In genomic region chr14:51846631-51847488, GRCh38 we compare ENCODE assay signal across 8 cellular contexts. TPM values are rescaled to one million over a fixed set of nuclear protein-coding genes. Genes with fewer than 3 reads are reported as not detected.
DNase-seq lines count a peak whose midpoint lies in the region; ATAC-seq and TF ChIP-seq lines count a peak whose summit lies in the region.

No MANE protein-coding gene starts in this region.

- BruUV-seq in A673 (replicated peaks; lab: Mats Ljungman, UMichigan), result no TSS peak

- H3K36me3 Mint-ChIP-seq in activated T-helper 1 cell treated with anti-CD3 and anti-CD28 coated beads, Interleukin-12 subunit alpha, Interleukin-12 subunit beta, Interleukin-2, Interleukin-4 antibody, amounts not matched to agents 30 ng/mL and 10 ng/mL and 1 ng/mL, durations not matched to agents 14 hours and 24 hours and 36 hours (ENCODE audit: low read depth), result peaks cover 24% of the 10 kb centered on the region

- 57% methylated on average over 6 of the region's 16 CpGs for whole genome bisulfite sequencing in gastroesophageal sphincter (ENCODE audit: low coverage in 1 of 2), 2 donors

- no peak for TF ChIP-seq CTCF in A673 (conservative IDR thresholded peaks at IDR 0.05; ENCODE audit: low read depth, low read length)
- no peak for TF ChIP-seq CTCF in gastroesophageal sphincter (IDR thresholded peaks at IDR 0.05)
- no peak for TF ChIP-seq CTCF in omental fat pad (IDR thresholded peaks at IDR 0.05)

- peak; percentile 36 for DNase-seq in A673 (ENCODE audit: low spot score)
- peak; percentile 98 to 99 for DNase-seq in NOMO-1 (lab: John Stamatoyannopoulos, UW; ENCODE audit: unreplicated experiment in 2 of 2)
- DNase-seq in activated T-helper 1 cell treated with anti-CD3 and anti-CD28 coated beads, Interleukin-12 subunit alpha, Interleukin-12 subunit beta, Interleukin-2, Interleukin-4 antibody, amounts not matched to agents 30 ng/mL and 10 ng/mL and 1 ng/mL, durations not matched to agents 14 hours and 24 hours and 36 hours (ENCODE audit: low spot score), result peak; percentile 86
- DNase-seq in omental fat pad (ENCODE audit: low spot score), result no peak

- peak; percentile 79 for ATAC-seq in GM19023 (IDR thresholded peaks at IDR 0.05; ENCODE audit: unreplicated experiment)
- ATAC-seq in HG03280 (IDR thresholded peaks at IDR 0.05; ENCODE audit: unreplicated experiment), result peak; percentile 74
- ATAC-seq in gastroesophageal sphincter, result peak; percentile 72
- peak; percentile 38 for ATAC-seq in omental fat pad (ENCODE audit: low FRiP score)

- POLR2A ChIA-PET in A673 (lab: Charles Lee; ENCODE audit: low non-redundant PET), result no interaction called here

- peak overlapping the region; percentile 85 for H3K4me3 Mint-ChIP-seq in activated T-helper 1 cell treated with anti-CD3 and anti-CD28 coated beads, Interleukin-12 subunit alpha, Interleukin-12 subunit beta, Interleukin-2, Interleukin-4 antibody, amounts not matched to agents 30 ng/mL and 10 ng/mL and 1 ng/mL, durations not matched to agents 14 hours and 24 hours and 36 hours

- H3K36me3 ChIP-seq in A673 (ENCODE audit: insufficient read depth, low read length, poor library complexity, severe bottlenecking) (no peaks in the 10 kb centered on the region), gastroesophageal sphincter (no peaks in the 10 kb centered on the region)

- H3K27me3 ChIP-seq in A673 (replicated peaks; ENCODE audit: insufficient read depth, low read depth, low read length, poor library complexity) (no peaks in the 10 kb centered on the region), gastroesophageal sphincter (no peaks in the 10 kb centered on the region)

- H3K4me1 ChIP-seq in A673 (ENCODE audit: insufficient read depth, low read length, poor library complexity, severe bottlenecking), result peaks cover 7% of the 10 kb centered on the region
- H3K4me1 ChIP-seq in gastroesophageal sphincter, result peaks cover 0 to 10% (median 0%) of the 10 kb centered on the region in 3 donors

- no peak for TF ChIP-seq POLR2A in gastroesophageal sphincter (IDR thresholded peaks at IDR 0.05)

- H3K9me3 ChIP-seq in A673 (ENCODE audit: low read depth, low read length, poor library complexity, severe bottlenecking), result no peaks in the 10 kb centered on the region
- H3K9me3 ChIP-seq in gastroesophageal sphincter, result no peaks in the 10 kb centered on the region

- peaks cover 60% of the 10 kb centered on the region for H3K4me1 Mint-ChIP-seq in activated T-helper 1 cell treated with anti-CD3 and anti-CD28 coated beads, Interleukin-12 subunit alpha, Interleukin-12 subunit beta, Interleukin-2, Interleukin-4 antibody, amounts not matched to agents 30 ng/mL and 10 ng/mL and 1 ng/mL, durations not matched to agents 14 hours and 24 hours and 36 hours (ENCODE audit: low read depth)

- CTCF ChIA-PET in A673 (lab: Charles Lee), result no interaction called here

- H3K4me3 ChIP-seq in A673 (ENCODE audit: low read depth, low read length, poor library complexity, severe bottlenecking), result no peak overlapping the region
- peak overlapping the region in 1 of 2 donors; percentile 20 for H3K4me3 ChIP-seq in gastroesophageal sphincter

- intact Hi-C loops in A673 (cut with micrococcal nuclease; ENCODE audit: unreplicated experiment), result no loop called here
- intact Hi-C loops in activated T-helper 1 cell treated with anti-CD3 and anti-CD28 coated beads, Interleukin-12 subunit alpha, Interleukin-12 subunit beta, Interleukin-2, Interleukin-4 antibody, amounts not matched to agents 30 ng/mL and 10 ng/mL and 1 ng/mL, durations not matched to agents 14 hours and 24 hours and 36 hours (cut with micrococcal nuclease), result loop anchor here (1.0 to 10.0 kb wide), 15 partner anchors 13 to 587 kb away; partner anchors contain the start of genes GNG2 and RTRAF

- H3K27me3 Mint-ChIP-seq in activated T-helper 1 cell treated with anti-CD3 and anti-CD28 coated beads, Interleukin-12 subunit alpha, Interleukin-12 subunit beta, Interleukin-2, Interleukin-4 antibody, amounts not matched to agents 30 ng/mL and 10 ng/mL and 1 ng/mL, durations not matched to agents 14 hours and 24 hours and 36 hours (ENCODE audit: insufficient read depth), result no peaks in the 10 kb centered on the region

- H3K27ac ChIP-seq in A673 (ENCODE audit: low read depth, low read length, poor library complexity, severe bottlenecking) (no peak overlapping the region), gastroesophageal sphincter (peak overlapping the region in 3 of 4 donors; percentile 47 to 59 (median 53)), temporal lobe (ENCODE audit: low read depth, low read length) (peak overlapping the region; percentile 58)

- peaks cover 28% of the 10 kb centered on the region for H3K9me3 Mint-ChIP-seq in activated T-helper 1 cell treated with anti-CD3 and anti-CD28 coated beads, Interleukin-12 subunit alpha, Interleukin-12 subunit beta, Interleukin-2, Interleukin-4 antibody, amounts not matched to agents 30 ng/mL and 10 ng/mL and 1 ng/mL, durations not matched to agents 14 hours and 24 hours and 36 hours

- peak overlapping the region; percentile 98 for H3K27ac Mint-ChIP-seq in activated T-helper 1 cell treated with anti-CD3 and anti-CD28 coated beads, Interleukin-12 subunit alpha, Interleukin-12 subunit beta, Interleukin-2, Interleukin-4 antibody, amounts not matched to agents 30 ng/mL and 10 ng/mL and 1 ng/mL, durations not matched to agents 14 hours and 24 hours and 36 hours

- no peak for TF ChIP-seq EP300 in gastroesophageal sphincter (IDR thresholded peaks at IDR 0.05)

RNA-seq across cellular contexts. Expression of gene GNG2, which starts 13.6 kb away (rescaled TPM):
- total RNA-seq in A673 (2021) (18.9 and 19.3 TPM in 2 replicates), gastroesophageal sphincter (10 to 100 TPM; 15.7 to 21.2 (median 17.8) TPM), omental fat pad (10 to 100 TPM; 40.7 to 85.6 (median 54.0) TPM), temporal lobe (286 TPM)
- total RNA-seq in activated T-helper 1 cell treated with anti-CD3 and anti-CD28 coated beads, Interleukin-12 subunit alpha, Interleukin-12 subunit beta, Interleukin-2, Interleukin-4 antibody, amounts not matched to agents 30 ng/mL and 10 ng/mL and 1 ng/mL, durations not matched to agents 14 hours and 24 hours and 36 hours, result 126 and 128 TPM in 2 replicates
